Comparison of ENCODE assay signal across 1 cellular context in genomic region chr15:52095597-52096262, GRCh38.
TF ChIP-seq lines count a peak whose summit lies in the region.

No MANE protein-coding gene starts in this region.

TF ChIP-seq in A549, 52 proteins besides CTCF, POLR2A, EP300 and RAD21 (continued from another document):
- TF ChIP-seq USF2 (IDR thresholded peaks at IDR 0.05) (no peak), GATA3 (IDR thresholded peaks at IDR 0.05; ENCODE audit: borderline replicate concordance) (peak; percentile 84; the same call in 1 of the 2 replicates), ZC3H11A (IDR thresholded peaks at IDR 0.05) (no peak), NFE2L2 (conservative IDR thresholded peaks at IDR 0.05; ENCODE audit: low read length) (peak; percentile 92), JUNB (IDR thresholded peaks at IDR 0.05) (peak; percentile 90), MYC (IDR thresholded peaks at IDR 0.05; ENCODE audit: borderline replicate concordance, low read length) (no peak), ESRRA (IDR thresholded peaks at IDR 0.05; ENCODE audit: borderline replicate concordance, low read length) (no peak), MAX (IDR thresholded peaks at IDR 0.05) (peak; percentile 40; the same call in 1 of the 2 replicates), ELK1 (IDR thresholded peaks at IDR 0.05; ENCODE audit: low read depth, low read length) (no peak), HOXB13 (CRISPR knock-in tag; IDR thresholded peaks at IDR 0.05; ENCODE audit: low read depth) (no peak; the same call in 1 of the 2 replicates), ZNF302 (CRISPR knock-in tag; IDR thresholded peaks at IDR 0.05) (no peak), SMC3 (IDR thresholded peaks at IDR 0.05) (no peak), BHLHE40 (IDR thresholded peaks at IDR 0.05; ENCODE audit: low read depth, low read length) (no peak)
